ENCODE assay signal across 1 cellular context in genomic region chr11:74534216-74534615, GRCh38.
TF ChIP-seq lines count a peak whose summit lies in the region.

No MANE protein-coding gene starts in this region.

TF ChIP-seq in H1, 55 proteins besides CTCF, POLR2A, EP300 and RAD21:
- TF ChIP-seq ASH2L (IDR thresholded peaks at IDR 0.05; ENCODE audit: low read length) (no peak), RBBP5 (IDR thresholded peaks at IDR 0.05; ENCODE audit: borderline replicate concordance, low read depth, low read length) (no peak), YY1 (IDR thresholded peaks at IDR 0.05; ENCODE audit: low read depth, low read length) (no peak), HDAC2 (IDR thresholded peaks at IDR 0.05; ENCODE audit: borderline replicate concordance in 1 of 2, low read depth in 2 of 2, low read length in 2 of 2) (no peak), JUN (IDR thresholded peaks at IDR 0.05; ENCODE audit: low read depth, low read length) (no peak), CTBP2 (IDR thresholded peaks at IDR 0.05; ENCODE audit: borderline replicate concordance, insufficient read depth, insufficient read length, low read length) (no peak), NRF1 (IDR thresholded peaks at IDR 0.05; ENCODE audit: low read depth, low read length) (no peak), JUND (IDR thresholded peaks at IDR 0.05; ENCODE audit: low read length) (no peak), SIRT6 (IDR thresholded peaks at IDR 0.05; ENCODE audit: low read length) (no peak), NANOG (IDR thresholded peaks at IDR 0.05; ENCODE audit: insufficient read depth, low read depth, low read length, poor library complexity, severe bottlenecking) (no peak)
- TF ChIP-seq, protein P1, sequence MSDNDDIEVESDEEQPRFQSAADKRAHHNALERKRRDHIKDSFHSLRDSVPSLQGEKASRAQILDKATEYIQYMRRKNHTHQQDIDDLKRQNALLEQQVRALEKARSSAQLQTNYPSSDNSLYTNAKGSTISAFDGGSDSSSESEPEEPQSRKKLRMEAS (IDR thresholded peaks at IDR 0.05), result no peak
- TF ChIP-seq, protein P2, sequence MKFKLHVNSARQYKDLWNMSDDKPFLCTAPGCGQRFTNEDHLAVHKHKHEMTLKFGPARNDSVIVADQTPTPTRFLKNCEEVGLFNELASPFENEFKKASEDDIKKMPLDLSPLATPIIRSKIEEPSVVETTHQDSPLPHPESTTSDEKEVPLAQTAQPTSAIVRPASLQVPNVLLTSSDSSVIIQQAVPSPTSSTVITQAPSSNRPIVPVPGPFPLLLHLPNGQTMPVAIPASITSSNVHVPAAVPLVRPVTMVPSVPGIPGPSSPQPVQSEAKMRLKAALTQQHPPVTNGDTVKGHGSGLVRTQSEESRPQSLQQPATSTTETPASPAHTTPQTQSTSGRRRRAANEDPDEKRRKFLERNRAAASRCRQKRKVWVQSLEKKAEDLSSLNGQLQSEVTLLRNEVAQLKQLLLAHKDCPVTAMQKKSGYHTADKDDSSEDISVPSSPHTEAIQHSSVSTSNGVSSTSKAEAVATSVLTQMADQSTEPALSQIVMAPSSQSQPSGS (IDR thresholded peaks at IDR 0.05; ENCODE audit: low read length), result no peak
